Comparison of ENCODE assay signal across 1 cellular context in genomic region chr14:65044596-65044959, GRCh38.
TF ChIP-seq lines count a peak whose summit lies in the region.

No MANE protein-coding gene starts in this region.

TF ChIP-seq in K562, 482 proteins besides CTCF, POLR2A, EP300 and RAD21 (continued from another document and continues in another):
- no peak for TF ChIP-seq TSHZ1 (CRISPR knock-in tag; IDR thresholded peaks at IDR 0.05)
- TF ChIP-seq CHAMP1 (IDR thresholded peaks at IDR 0.05) = no peak
- TF ChIP-seq POLR3A (IDR thresholded peaks at IDR 0.05; ENCODE audit: borderline replicate concordance, extremely low read depth, insufficient read depth, insufficient read length) = no peak
- TF ChIP-seq NFE2 (IDR thresholded peaks at IDR 0.05; ENCODE audit: low read depth) = 0 out of 2 replicates have a peak, but pooled peaks have one; percentile 8
- TF ChIP-seq ZBTB17 (CRISPR knock-in tag; IDR thresholded peaks at IDR 0.05) = 0 out of 2 replicates have a peak, but pooled peaks have one; percentile 26
- no peak for TF ChIP-seq BHLHE40 (IDR thresholded peaks at IDR 0.05; ENCODE audit: low read length)
- TF ChIP-seq TAF9B (IDR thresholded peaks at IDR 0.05; ENCODE audit: partially characterized antibody) = no peak
- 0 out of 2 replicates have a peak, but pooled peaks have one; percentile 75 for TF ChIP-seq ZNF589 (CRISPR knock-in tag; IDR thresholded peaks at IDR 0.05; ENCODE audit: low read depth)
- TF ChIP-seq FOSL1 (tag; conservative IDR thresholded peaks at IDR 0.05) = no peak
- no peak for TF ChIP-seq BCL6 (CRISPR knock-in tag; IDR thresholded peaks at IDR 0.05)
- TF ChIP-seq MEIS2 (IDR thresholded peaks at IDR 0.05; ENCODE audit: partially characterized antibody) = peak; percentile 28
- no peak for TF ChIP-seq TFE3 (CRISPR knock-in tag; IDR thresholded peaks at IDR 0.05)
- TF ChIP-seq ARID2 (IDR thresholded peaks at IDR 0.05) = no peak
- no peak for TF ChIP-seq ELK1 (CRISPR knock-in tag; IDR thresholded peaks at IDR 0.05)
- no peak for TF ChIP-seq ZNF57 (CRISPR knock-in tag; IDR thresholded peaks at IDR 0.05)
- no peak for TF ChIP-seq NKRF (IDR thresholded peaks at IDR 0.05; ENCODE audit: borderline replicate concordance)
- no peak for TF ChIP-seq ZNF75A (CRISPR knock-in tag; IDR thresholded peaks at IDR 0.05)
- no peak for TF ChIP-seq NONO (IDR thresholded peaks at IDR 0.05; ENCODE audit: low read depth in 2 of 2, low read length in 1 of 2)
- TF ChIP-seq ZNF3 (CRISPR knock-in tag; IDR thresholded peaks at IDR 0.05) = no peak
- TF ChIP-seq TARDBP (IDR thresholded peaks at IDR 0.05) = no peak
- peak; percentile 64; the same call in 1 of the 2 replicates for TF ChIP-seq POLR2AphosphoS5 (IDR thresholded peaks at IDR 0.05; ENCODE audit: control insufficient read depth, insufficient read depth, low read depth, low read length)
- peak; percentile 26; the same call in 1 of the 2 replicates for TF ChIP-seq EGR1 (conservative IDR thresholded peaks at IDR 0.05)
- 0 out of 2 replicates have a peak, but pooled peaks have one; percentile 67 for TF ChIP-seq ZNF584 (CRISPR knock-in tag; IDR thresholded peaks at IDR 0.05; ENCODE audit: low read depth)
- no peak for TF ChIP-seq SRSF3 (IDR thresholded peaks at IDR 0.05; ENCODE audit: insufficient read depth, low read length)
- no peak for TF ChIP-seq ZNF717 (CRISPR knock-in tag; IDR thresholded peaks at IDR 0.05)
- no peak for TF ChIP-seq EWSR1 (IDR thresholded peaks at IDR 0.05; ENCODE audit: borderline replicate concordance, low read depth, partially characterized antibody)
- no peak for TF ChIP-seq STAG1 (CRISPR knock-in tag; IDR thresholded peaks at IDR 0.05; ENCODE audit: borderline replicate concordance)
- TF ChIP-seq FOS (IDR thresholded peaks at IDR 0.05; ENCODE audit: extremely low read depth, insufficient read length) = no peak
- no peak for TF ChIP-seq HOXB6 (CRISPR knock-in tag; IDR thresholded peaks at IDR 0.05; ENCODE audit: borderline replicate concordance)
- peak; percentile 39 for TF ChIP-seq HNRNPLL (IDR thresholded peaks at IDR 0.05; ENCODE audit: low read depth, low read length, poor library complexity, severe bottlenecking)
- peak in 1 of 2 experiments; percentile 33; a peak in 1 of 4 replicates for TF ChIP-seq KDM1A (IDR thresholded peaks at IDR 0.05)
- TF ChIP-seq ZNF764 (CRISPR knock-in tag; IDR thresholded peaks at IDR 0.05; ENCODE audit: low read depth) = no peak
- no peak for TF ChIP-seq ZNF318 (IDR thresholded peaks at IDR 0.05; ENCODE audit: borderline replicate concordance in 1 of 2, low read depth in 1 of 2)
- TF ChIP-seq TRIM24 (IDR thresholded peaks at IDR 0.05) = peak; percentile 78 to 87
- no peak for TF ChIP-seq SRSF1 (IDR thresholded peaks at IDR 0.05; ENCODE audit: low read depth, low read length)
- TF ChIP-seq FOXJ2 (tag; IDR thresholded peaks at IDR 0.05) = no peak
- TF ChIP-seq HLTF (IDR thresholded peaks at IDR 0.05) = no peak
- TF ChIP-seq MLX (CRISPR knock-in tag; conservative IDR thresholded peaks at IDR 0.05) = no peak
